ENCODE assay signal across 30 cellular contexts in genomic region chr12:75840994-75841355, GRCh38.
"Had no signal": no experiment of that assay in that cellular context is flagged by ENCODE, and none has a peak within 500 bp of the region (broad histone marks: within the 10 kb centered on the region; RNA-seq: fewer than 3 reads in every experiment).

No MANE protein-coding gene starts in this region.

- H3K36me3 ChIP-seq: ascending aorta, brain microvascular endothelial cell, heart left ventricle, ovary, right lobe of liver, vagina had no signal

- H3K36me3 Mint-ChIP-seq: activated CD4-positive, alpha-beta memory T cell treated with anti-CD3 and anti-CD28 coated beads for 36 hours; activated naive CD4-positive, alpha-beta T cell treated with anti-CD3 and anti-CD28 coated beads, Interleukin-2, amount 10 ng/mL, durations not matched to agents 7 days and 5 days; activated naive CD8-positive, alpha-beta T cell treated with anti-CD3 and anti-CD28 coated beads, Interleukin-2, amount 10 ng/mL, durations not matched to agents 7 days and 5 days; immature natural killer cell; stimulated activated effector memory CD8-positive, alpha-beta T cell treated with anti-CD3 and anti-CD28 coated beads, Interleukin-12 subunit alpha, Interleukin-12 subunit beta, amount 100 ng/mL, for 72 hours had no signal

- H3K9me3 Mint-ChIP-seq: activated CD4-positive, alpha-beta memory T cell treated with anti-CD3 and anti-CD28 coated beads for 36 hours; activated naive CD4-positive, alpha-beta T cell treated with anti-CD3 and anti-CD28 coated beads, Interleukin-2, amount 10 ng/mL, durations not matched to agents 7 days and 5 days; immature natural killer cell had no signal

- H3K27ac ChIP-seq: ascending aorta, brain microvascular endothelial cell, heart left ventricle, ovary, right lobe of liver, vagina, VCaP had no signal

- H3K27me3 Mint-ChIP-seq: activated CD4-positive, alpha-beta memory T cell treated with anti-CD3 and anti-CD28 coated beads for 36 hours; activated naive CD4-positive, alpha-beta T cell treated with anti-CD3 and anti-CD28 coated beads, Interleukin-2, amount 10 ng/mL, durations not matched to agents 7 days and 5 days; effector memory CD8-positive, alpha-beta T cell; progenitor cell of endocrine pancreas; type B pancreatic cell had no signal

- FAIRE-seq: kidney, TTC549 had no signal

- H3K4me3 Mint-ChIP-seq: activated CD4-positive, alpha-beta memory T cell treated with anti-CD3 and anti-CD28 coated beads for 36 hours; activated naive CD4-positive, alpha-beta T cell treated with anti-CD3 and anti-CD28 coated beads, Interleukin-2, amount 10 ng/mL, durations not matched to agents 7 days and 5 days; activated naive CD8-positive, alpha-beta T cell treated with anti-CD3 and anti-CD28 coated beads, Interleukin-2, amount 10 ng/mL, durations not matched to agents 7 days and 5 days; activated T-helper 1 cell treated with anti-CD3 and anti-CD28 coated beads, Interleukin-12 subunit alpha, Interleukin-12 subunit beta, Interleukin-2, Interleukin-4 antibody, amounts not matched to agents 30 ng/mL and 10 ng/mL and 1 ng/mL, durations not matched to agents 14 hours and 24 hours and 36 hours; effector memory CD8-positive, alpha-beta T cell; immature natural killer cell; stimulated activated effector memory CD8-positive, alpha-beta T cell treated with anti-CD3 and anti-CD28 coated beads, Interleukin-12 subunit alpha, Interleukin-12 subunit beta, amount 100 ng/mL, for 72 hours; stimulated activated naive CD8-positive, alpha-beta T cell treated with anti-CD3 and anti-CD28 coated beads, Interleukin-15, amount 100 ng/mL, for 72 hours; type B pancreatic cell had no signal

- ATAC-seq: effector memory CD8-positive, alpha-beta T cell; heart left ventricle; right lobe of liver; stimulated activated effector memory CD8-positive, alpha-beta T cell treated with anti-CD3 and anti-CD28 coated beads, Interleukin-12 subunit alpha, Interleukin-12 subunit beta, amount 100 ng/mL, for 72 hours; stimulated activated naive CD8-positive, alpha-beta T cell treated with anti-CD3 and anti-CD28 coated beads, Interleukin-15, amount 100 ng/mL, for 72 hours had no signal

- DNase-seq: activated CD4-positive, alpha-beta memory T cell treated with anti-CD3 and anti-CD28 coated beads for 36 hours; activated CD4-positive, alpha-beta T cell treated with anti-CD3 and anti-CD28 coated beads for 48 hours; activated CD8-positive, alpha-beta memory T cell treated with anti-CD3 and anti-CD28 coated beads, Interleukin-2, amount 50 U/mL, for 4 hours; activated effector memory CD4-positive, alpha-beta T cell treated with anti-CD3 and anti-CD28 coated beads, Interleukin-2, amount 50 U/mL, for 16 hours; activated naive CD4-positive, alpha-beta T cell treated with anti-CD3 and anti-CD28 coated beads, Interleukin-2, amount 10 ng/mL, durations not matched to agents 7 days and 5 days; activated naive CD8-positive, alpha-beta T cell treated with anti-CD3 and anti-CD28 coated beads, Interleukin-2, amount 10 ng/mL, durations not matched to agents 7 days and 5 days; activated T-cell treated with anti-CD3 and anti-CD28 coated beads, Interleukin-2, amount 50 U/mL, for 1 hour; brain microvascular endothelial cell; cortex of kidney; effector memory CD8-positive, alpha-beta T cell; heart left ventricle; hypothalamus; immature natural killer cell; kidney; left colon; mammary epithelial cell; ovary; right lobe of liver; stimulated activated CD4-positive, alpha-beta T cell treated with anti-CD3 and anti-CD28 coated beads, Interleukin-4, amount 100 ng/mL, for 24 hours; stimulated activated naive CD8-positive, alpha-beta T cell treated with anti-CD3 and anti-CD28 coated beads, Interleukin-15, amount 100 ng/mL, for 72 hours; substantia nigra; T-helper 9 cell had no signal

- H3K9me3 ChIP-seq: ovary, right lobe of liver, vagina had no signal

- H3K4me3 ChIP-seq: ascending aorta, heart left ventricle, ovary, right lobe of liver, vagina had no signal

- H3K4me1 ChIP-seq: right lobe of liver, vagina had no signal

- H3K27ac Mint-ChIP-seq: activated CD4-positive, alpha-beta memory T cell treated with anti-CD3 and anti-CD28 coated beads for 36 hours; activated naive CD4-positive, alpha-beta T cell treated with anti-CD3 and anti-CD28 coated beads, Interleukin-2, amount 10 ng/mL, durations not matched to agents 7 days and 5 days; activated naive CD8-positive, alpha-beta T cell treated with anti-CD3 and anti-CD28 coated beads, Interleukin-2, amount 10 ng/mL, durations not matched to agents 7 days and 5 days; activated T-helper 1 cell treated with anti-CD3 and anti-CD28 coated beads, Interleukin-12 subunit alpha, Interleukin-12 subunit beta, Interleukin-2, Interleukin-4 antibody, amounts not matched to agents 30 ng/mL and 10 ng/mL and 1 ng/mL, durations not matched to agents 14 hours and 24 hours and 36 hours; effector memory CD8-positive, alpha-beta T cell; immature natural killer cell; progenitor cell of endocrine pancreas; stimulated activated effector memory CD8-positive, alpha-beta T cell treated with anti-CD3 and anti-CD28 coated beads, Interleukin-12 subunit alpha, Interleukin-12 subunit beta, amount 100 ng/mL, for 72 hours; stimulated activated naive CD8-positive, alpha-beta T cell treated with anti-CD3 and anti-CD28 coated beads, Interleukin-15, amount 100 ng/mL, for 72 hours; type B pancreatic cell had no signal

- H3K4me1 Mint-ChIP-seq: activated naive CD4-positive, alpha-beta T cell treated with anti-CD3 and anti-CD28 coated beads, Interleukin-2, amount 10 ng/mL, durations not matched to agents 7 days and 5 days; activated naive CD8-positive, alpha-beta T cell treated with anti-CD3 and anti-CD28 coated beads, Interleukin-2, amount 10 ng/mL, durations not matched to agents 7 days and 5 days; immature natural killer cell had no signal

- H3K27me3 ChIP-seq: ascending aorta, brain microvascular endothelial cell, heart left ventricle, ovary, right lobe of liver, vagina had no signal
